In the genomic region with DNA sequence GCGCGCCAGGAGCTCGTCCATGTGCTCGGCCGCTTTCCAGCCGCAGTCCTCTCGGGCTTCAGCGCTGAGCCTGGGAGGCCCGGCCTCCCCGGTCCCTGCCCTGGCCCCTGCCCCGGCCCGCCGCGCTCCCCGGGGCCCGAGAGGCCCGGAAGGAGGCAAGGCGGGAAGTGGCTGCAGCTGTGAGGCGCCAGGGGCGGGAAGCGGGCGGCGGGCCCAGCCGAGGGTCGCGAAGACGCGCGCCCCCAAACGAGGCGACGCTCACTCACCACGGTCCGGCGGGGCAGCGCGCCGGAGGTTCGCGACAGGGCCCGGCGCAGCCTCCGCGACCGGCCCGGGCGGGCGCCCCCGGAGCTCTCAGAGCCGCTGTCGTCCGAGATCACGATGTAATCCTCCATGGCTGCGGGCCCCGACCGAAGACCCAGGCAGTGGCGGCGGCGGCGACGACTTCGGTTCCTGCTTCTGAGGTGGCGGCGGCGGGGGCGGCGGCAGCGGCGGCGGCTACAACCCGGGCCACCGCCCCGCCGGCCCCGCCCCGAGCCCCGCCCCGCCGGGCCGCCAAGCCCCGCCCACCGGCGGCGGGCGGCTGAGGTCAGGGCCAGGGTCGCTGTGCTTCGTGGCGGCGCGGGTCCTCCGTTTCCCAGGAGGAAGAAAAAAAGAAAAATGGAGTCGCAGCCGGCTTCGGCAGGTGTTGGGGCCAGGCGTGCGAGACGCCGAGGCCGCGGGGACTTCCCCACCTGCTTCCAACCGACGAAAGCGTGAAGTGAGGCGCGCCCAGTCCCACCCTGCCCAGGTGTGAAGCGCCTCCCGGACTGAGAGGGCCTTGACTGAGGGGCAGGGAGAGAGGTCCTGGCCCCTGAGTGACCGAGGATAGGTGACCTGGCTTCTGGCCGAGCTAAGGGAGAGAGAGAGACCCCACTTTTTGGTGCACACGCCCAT, we compare ENCODE assay signal across 8 cellular contexts.
DNase-seq lines count a peak whose midpoint lies in the region; ATAC-seq and TF ChIP-seq lines count a peak whose summit lies in the region.
"Not testable (repeated sequence)": the region's sequence is repeated elsewhere in the genome, so short reads cannot be mapped to it uniquely, and the experiment has no call there.

No MANE protein-coding gene starts in this region.

- not testable (repeated sequence) for H3K27ac Mint-ChIP-seq in activated CD8-positive, alpha-beta memory T cell treated with anti-CD3 and anti-CD28 coated beads, Interleukin-2, amount 10 ng/mL, durations not matched to agents 7 days and 5 days

- WGBS in right lobe of liver (ENCODE audit: insufficient coverage, low coverage, low lambda C conversion rate, missing lambda C conversion rate): no CpG with 5 or more reads among the region's 110 CpGs
- 1% methylated on average over 35 to 43 of the region's 110 CpGs for WGBS in aorta, 2 donors

- DNase-seq in MM.1S: peak; percentile 53
- DNase-seq in activated CD8-positive, alpha-beta memory T cell treated with anti-CD3 and anti-CD28 coated beads, Interleukin-2, amount 10 ng/mL, durations not matched to agents 7 days and 5 days: peak; percentile 66
- peak; percentile 81 for DNase-seq in ecto neural progenitor cell (ENCODE audit: low spot score)
- DNase-seq in right lobe of liver: peak; percentile 73 to 77 (median 76)
- peak; percentile 57 to 74 for DNase-seq in stimulated activated CD4-positive, alpha-beta T cell treated with anti-CD3 and anti-CD28 coated beads, Interleukin-15, amount 100 ng/mL, for 1 hour (ENCODE audit: low read depth in 1 of 2, low spot score in 1 of 2)
- DNase-seq in aorta: peak; percentile 79 to 88

- intact Hi-C loops in right lobe of liver (cut with DNase I); aorta (cut with DNase I): not testable (repeated sequence)

- not testable (repeated sequence) for H3K9ac ChIP-seq in MM.1S (ENCODE audit: low read length)

- H3K4me3 ChIP-seq in MM.1S (ENCODE audit: low read length): not testable (repeated sequence)
- H3K4me3 ChIP-seq in right lobe of liver: peak overlapping the region in 2 of 3 donors; percentile 38 to 40
- peak overlapping the region; percentile 72 to 80 for H3K4me3 ChIP-seq in aorta (ENCODE audit: low read length in 2 of 2)

- not testable (repeated sequence) for H3K9me2 ChIP-seq in MM.1S (replicated peaks; ENCODE audit: insufficient read depth, low read length)

- H3K27ac ChIP-seq in MM.1S (ENCODE audit: low read length); right lobe of liver; aorta (ENCODE audit: low read depth in 1 of 2, low read length in 2 of 2): not testable (repeated sequence)

- ATAC-seq in GM18502 (IDR thresholded peaks at IDR 0.05; ENCODE audit: poor library complexity, unreplicated experiment) (peak; percentile 79), HG02642 (IDR thresholded peaks at IDR 0.05; ENCODE audit: poor library complexity, unreplicated experiment) (peak; percentile 83), right lobe of liver (peak; percentile 84 to 87 (median 86)), aorta (ENCODE audit: low FRiP score) (peak; percentile 63)
- ATAC-seq in activated CD8-positive, alpha-beta memory T cell treated with anti-CD3 and anti-CD28 coated beads, Interleukin-2, amount 10 ng/mL, durations not matched to agents 7 days and 5 days: peak; percentile 82

- not testable (repeated sequence) for TF ChIP-seq CTCF in MM.1S (IDR thresholded peaks at IDR 0.05; ENCODE audit: low read length); right lobe of liver (IDR thresholded peaks at IDR 0.05)

- not testable (repeated sequence) for H3K27me3 ChIP-seq in MM.1S (replicated peaks; ENCODE audit: insufficient read depth, low read length); right lobe of liver; aorta (ENCODE audit: control insufficient read depth in 1 of 2, insufficient read depth in 2 of 2, low read length in 1 of 2)

- H2AFZ ChIP-seq in MM.1S (ENCODE audit: low read length): not testable (repeated sequence)

- not testable (repeated sequence) for H3K4me1 Mint-ChIP-seq in activated CD8-positive, alpha-beta memory T cell treated with anti-CD3 and anti-CD28 coated beads, Interleukin-2, amount 10 ng/mL, durations not matched to agents 7 days and 5 days

- H3K27me3 Mint-ChIP-seq in activated CD8-positive, alpha-beta memory T cell treated with anti-CD3 and anti-CD28 coated beads, Interleukin-2, amount 10 ng/mL, durations not matched to agents 7 days and 5 days: not testable (repeated sequence)

- H3K9me3 ChIP-seq in MM.1S (replicated peaks; ENCODE audit: insufficient read depth, low read length); right lobe of liver; aorta (ENCODE audit: control insufficient read depth, low read length): not testable (repeated sequence)

- TF ChIP-seq POLR2A in right lobe of liver (IDR thresholded peaks at IDR 0.05): not testable (repeated sequence)

- not testable (repeated sequence) for H4K20me1 ChIP-seq in MM.1S (ENCODE audit: insufficient read depth, low read length)

- CTCF ChIA-PET in activated CD8-positive, alpha-beta memory T cell treated with anti-CD3 and anti-CD28 coated beads, Interleukin-2, amount 10 ng/mL, durations not matched to agents 7 days and 5 days (lab: Charles Lee): not testable (repeated sequence)

- H3K79me2 ChIP-seq in MM.1S (ENCODE audit: low read length): not testable (repeated sequence)

- H3K36me3 Mint-ChIP-seq in activated CD8-positive, alpha-beta memory T cell treated with anti-CD3 and anti-CD28 coated beads, Interleukin-2, amount 10 ng/mL, durations not matched to agents 7 days and 5 days: not testable (repeated sequence)

- H3F3A ChIP-seq in MM.1S (ENCODE audit: insufficient read depth, low read length): not testable (repeated sequence)

- not testable (repeated sequence) for H3K4me1 ChIP-seq in MM.1S (ENCODE audit: low read length); right lobe of liver; aorta (ENCODE audit: control insufficient read depth in 1 of 2, insufficient read depth in 2 of 2, low read length in 2 of 2)

- H3K9me3 Mint-ChIP-seq in activated CD8-positive, alpha-beta memory T cell treated with anti-CD3 and anti-CD28 coated beads, Interleukin-2, amount 10 ng/mL, durations not matched to agents 7 days and 5 days (ENCODE audit: low read depth): not testable (repeated sequence)

- not testable (repeated sequence) for H3K4me3 Mint-ChIP-seq in activated CD8-positive, alpha-beta memory T cell treated with anti-CD3 and anti-CD28 coated beads, Interleukin-2, amount 10 ng/mL, durations not matched to agents 7 days and 5 days

- not testable (repeated sequence) for H3K4me2 ChIP-seq in MM.1S (ENCODE audit: low read depth, low read length)

- H3K36me3 ChIP-seq in MM.1S (replicated peaks; ENCODE audit: insufficient read depth, low read length); right lobe of liver; aorta (ENCODE audit: control insufficient read depth in 1 of 2, insufficient read depth in 2 of 2, low read length in 1 of 2): not testable (repeated sequence)
